20 cellular contexts compared by ENCODE assay signal in the genomic region with DNA sequence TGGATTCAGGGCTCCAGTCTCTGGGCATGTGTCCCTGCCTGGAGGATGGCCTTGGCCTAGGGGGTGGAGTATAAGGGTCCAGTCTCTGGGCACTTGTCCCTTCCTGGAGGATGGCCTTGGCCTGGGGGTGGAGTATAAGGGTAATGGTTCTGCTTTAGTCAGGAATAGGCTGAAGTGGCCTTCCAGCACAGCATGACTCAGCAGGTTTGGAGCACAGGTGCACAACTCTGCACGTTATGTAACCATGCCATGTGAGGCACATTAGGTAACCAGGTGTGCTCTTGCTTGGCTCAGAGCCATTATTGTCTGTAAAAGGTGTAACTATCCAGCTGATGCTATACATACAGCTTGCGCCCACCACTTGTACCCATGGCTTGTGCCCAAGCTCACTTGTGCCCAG. TPM values are rescaled to one million over a fixed set of nuclear protein-coding genes. Genes with fewer than 3 reads are reported as not detected.
A peak's percentile ranks its signal among the peaks of the same experiment; 100 is the strongest.
DNase-seq lines count a peak whose midpoint lies in the region; ATAC-seq and TF ChIP-seq lines count a peak whose summit lies in the region.
"Had no signal": no experiment of that assay in that cellular context is flagged by ENCODE, and none has a peak within 500 bp of the region (broad histone marks: within the 10 kb centered on the region; RNA-seq: fewer than 3 reads in every experiment).

No MANE protein-coding gene starts in this region.

- TF ChIP-seq EP300 in ovary (IDR thresholded peaks at IDR 0.05) = no peak

- CTCF ChIA-PET in OCI-LY7 (lab: Charles Lee; ENCODE audit: unreplicated experiment) = no interaction called here

- H3K79me2 ChIP-seq in OCI-LY7 (ENCODE audit: insufficient read depth, low read depth, low read length) = no peaks in the 10 kb centered on the region

- H3K36me3 ChIP-seq in GM06990 (ENCODE audit: control insufficient read depth, insufficient read depth, low read length) = no peaks in the 10 kb centered on the region
- no peaks in the 10 kb centered on the region for H3K36me3 ChIP-seq in OCI-LY7 (ENCODE audit: insufficient read depth, low read length)
- no peaks in the 10 kb centered on the region for H3K36me3 ChIP-seq in lung (ENCODE audit: control insufficient read depth in 2 of 2, insufficient read depth in 2 of 2, low read length in 2 of 2)
- H3K36me3 ChIP-seq in aorta (ENCODE audit: control insufficient read depth in 1 of 2, insufficient read depth in 2 of 2, low read length in 1 of 2) = no peaks in the 10 kb centered on the region
- no peaks in the 10 kb centered on the region for H3K36me3 ChIP-seq in ovary
- H3K36me3 ChIP-seq: thyroid gland, WERI-Rb-1 had no signal

- H2AFZ ChIP-seq in OCI-LY7 (ENCODE audit: low read length) = no peak overlapping the region

- intact Hi-C loops in OCI-LY7 (cut with micrococcal nuclease; ENCODE audit: unreplicated experiment) = no loop called here
- intact Hi-C loops in aorta (cut with DNase I) = no loop called here
- intact Hi-C loops in ovary (cut with DNase I) = no loop called here

- H3K4me3 ChIP-seq in GM06990 (replicated peaks; ENCODE audit: low read depth, low read length) (no peak overlapping the region), OCI-LY7 (ENCODE audit: low read depth, low read length, poor library complexity, severe bottlenecking) (no peak overlapping the region), lung (no peak overlapping the region), aorta (ENCODE audit: low read length in 2 of 2) (no peak overlapping the region), ovary (no peak overlapping the region)
- H3K4me3 ChIP-seq: thyroid gland had no signal

- no peaks in the 10 kb centered on the region for H3K4me1 ChIP-seq in OCI-LY7 (ENCODE audit: insufficient read depth, low read length, poor library complexity, severe bottlenecking)
- H3K4me1 ChIP-seq in lung (ENCODE audit: control insufficient read depth in 2 of 2, insufficient read depth in 2 of 2, low read length in 2 of 2) = no peaks in the 10 kb centered on the region
- H3K4me1 ChIP-seq in aorta (ENCODE audit: control insufficient read depth in 1 of 2, insufficient read depth in 2 of 2, low read length in 2 of 2) = no peaks in the 10 kb centered on the region
- no peaks in the 10 kb centered on the region for H3K4me1 ChIP-seq in ovary (ENCODE audit: insufficient read depth)
- H3K4me1 ChIP-seq: thyroid gland had no signal

- ATAC-seq in lung (ENCODE audit: insufficient read depth, low FRiP score) = no peak
- no peak for ATAC-seq in aorta (ENCODE audit: low FRiP score)

- DNase-seq in NCI-H1417 (lab: John Stamatoyannopoulos, UW) (peak in 2 of 3 experiments; percentile 8 to 19), NCI-H1417 treated with DMSO at 0.1 percent for 48 hours (lab: John Stamatoyannopoulos, UW) (no peak), GM06990 (ENCODE audit: extremely low read depth, insufficient read length) (peak; percentile 9), OCI-LY7 (ENCODE audit: low spot score) (peak; percentile 69), lung (ENCODE audit: low spot score) (peak; percentile 34), aorta (no peak), ovary (no peak), nephron progenitor cell (no peak)
- DNase-seq: activated CD4-positive, alpha-beta memory T cell treated with anti-CD3 and anti-CD28 coated beads, Interleukin-2, amount 10 ng/mL, durations not matched to agents 7 days and 5 days; effector CD8-positive, alpha-beta T cell; HFFc6; hypothalamus; MM.1S; SHP77; T-helper 1 cell; WERI-Rb-1 had no signal

- H3K27ac ChIP-seq in OCI-LY7 (ENCODE audit: low read depth, low read length, poor library complexity, severe bottlenecking) = no peak overlapping the region
- H3K27ac ChIP-seq in lung (ENCODE audit: low read depth in 1 of 2, low read length in 1 of 2) = no peak overlapping the region
- no peak overlapping the region for H3K27ac ChIP-seq in aorta (ENCODE audit: low read depth in 1 of 2, low read length in 2 of 2)
- no peak overlapping the region for H3K27ac ChIP-seq in ovary
- H3K27ac ChIP-seq: thyroid gland, WERI-Rb-1 had no signal

- no peak for TF ChIP-seq POLR2A in ovary (IDR thresholded peaks at IDR 0.05)

- H3K9me3 Mint-ChIP-seq in nephron progenitor cell = peaks cover 49% of the 10 kb centered on the region
- H3K9me3 Mint-ChIP-seq: central memory CD8-positive, alpha-beta T cell had no signal

- no peaks in the 10 kb centered on the region for H3K9me2 ChIP-seq in OCI-LY7 (ENCODE audit: insufficient read depth, low read length)

- H3K4me3 Mint-ChIP-seq in nephron progenitor cell = no peak overlapping the region
- H3K4me3 Mint-ChIP-seq: activated CD4-positive, alpha-beta memory T cell treated with anti-CD3 and anti-CD28 coated beads, Interleukin-2, amount 10 ng/mL, durations not matched to agents 7 days and 5 days; activated T-helper 1 cell treated with anti-CD3 and anti-CD28 coated beads, Interleukin-12 subunit alpha, Interleukin-12 subunit beta, Interleukin-2, Interleukin-4 antibody, amounts not matched to agents 30 ng/mL and 10 ng/mL and 1 ng/mL, durations not matched to agents 14 hours and 24 hours and 36 hours; central memory CD8-positive, alpha-beta T cell; HFFc6; mesothelial cell of epicardium had no signal

- BruUV-seq in OCI-LY7 (replicated peaks; lab: Mats Ljungman, UMichigan) = no TSS peak

- H4K20me1 ChIP-seq in OCI-LY7 (ENCODE audit: insufficient read depth, low read length) = no peaks in the 10 kb centered on the region

- H3K27me3 Mint-ChIP-seq in nephron progenitor cell (ENCODE audit: low read depth, poor library complexity) = peaks cover 2% of the 10 kb centered on the region

- TF ChIP-seq CTCF in GM06990 (IDR thresholded peaks at IDR 0.05; ENCODE audit: insufficient read depth, low read length, poor library complexity, severe bottlenecking) = no peak
- no peak for TF ChIP-seq CTCF in OCI-LY7 (conservative IDR thresholded peaks at IDR 0.05; ENCODE audit: low read length)
- no peak for TF ChIP-seq CTCF in lung (IDR thresholded peaks at IDR 0.05; ENCODE audit: control extremely low read depth, extremely low read depth)
- no peak for TF ChIP-seq CTCF in ovary (IDR thresholded peaks at IDR 0.05)
- no peak for TF ChIP-seq CTCF in nephron progenitor cell (IDR thresholded peaks at IDR 0.05)

- POLR2A ChIA-PET in OCI-LY7 (lab: Charles Lee) = no interaction called here

- WGBS in lung, 2 donors = 84 to 90% methylated on average over 2 of the region's 2 CpGs
- WGBS in aorta, 2 donors = 91 to 94% methylated on average over 2 of the region's 2 CpGs
- WGBS in ovary, 3 donors = 95 to 100% (median 97%) methylated on average over 2 of the region's 2 CpGs

- H3K27ac Mint-ChIP-seq in nephron progenitor cell = no peak overlapping the region
- H3K27ac Mint-ChIP-seq: activated CD4-positive, alpha-beta memory T cell treated with anti-CD3 and anti-CD28 coated beads, Interleukin-2, amount 10 ng/mL, durations not matched to agents 7 days and 5 days; activated T-helper 1 cell treated with anti-CD3 and anti-CD28 coated beads, Interleukin-12 subunit alpha, Interleukin-12 subunit beta, Interleukin-2, Interleukin-4 antibody, amounts not matched to agents 30 ng/mL and 10 ng/mL and 1 ng/mL, durations not matched to agents 14 hours and 24 hours and 36 hours; HFFc6; mesothelial cell of epicardium had no signal

- H3K27me3 ChIP-seq in GM06990 (replicated peaks; ENCODE audit: control insufficient read depth, insufficient read depth, low read length) = no peaks in the 10 kb centered on the region
- H3K27me3 ChIP-seq in lung (ENCODE audit: control insufficient read depth, insufficient read depth) = no peaks in the 10 kb centered on the region
- H3K27me3 ChIP-seq in aorta (ENCODE audit: control insufficient read depth in 1 of 2, insufficient read depth in 2 of 2, low read length in 1 of 2) = no peaks in the 10 kb centered on the region
- no peaks in the 10 kb centered on the region for H3K27me3 ChIP-seq in ovary
- H3K27me3 ChIP-seq: thyroid gland had no signal

- H3K4me1 Mint-ChIP-seq in nephron progenitor cell = no peaks in the 10 kb centered on the region
- H3K4me1 Mint-ChIP-seq: activated CD4-positive, alpha-beta memory T cell treated with anti-CD3 and anti-CD28 coated beads, Interleukin-2, amount 10 ng/mL, durations not matched to agents 7 days and 5 days; central memory CD8-positive, alpha-beta T cell; mesothelial cell of epicardium had no signal

- peaks cover 14% of the 10 kb centered on the region for H3K9me3 ChIP-seq in OCI-LY7 (ENCODE audit: low read length)
- peaks cover 0 to 3% of the 10 kb centered on the region in 2 donors for H3K9me3 ChIP-seq in lung (ENCODE audit: control insufficient read depth in 2 of 2, insufficient read depth in 1 of 2, low read length in 1 of 2)
- no peaks in the 10 kb centered on the region for H3K9me3 ChIP-seq in aorta (ENCODE audit: control insufficient read depth, low read length)
- H3K9me3 ChIP-seq in ovary = no peaks in the 10 kb centered on the region
- H3K9me3 ChIP-seq: thyroid gland had no signal

- H3K36me3 Mint-ChIP-seq in nephron progenitor cell (ENCODE audit: low read depth) = no peaks in the 10 kb centered on the region
- H3K36me3 Mint-ChIP-seq: mesothelial cell of epicardium had no signal

- H3K4me2 ChIP-seq in OCI-LY7 (ENCODE audit: low read length) = no peak overlapping the region

RNA-seq across cellular contexts. Expression of a gene that starts 48.4 kb away (rescaled TPM):
- total RNA-seq in OCI-LY7 (2014; rRNA removed; shearing (Covaris generic)) = 38.8 and 43.0 TPM in 2 replicates
- 39.3 and 40.7 TPM in 2 replicates for total RNA-seq in OCI-LY7 (2022)
- 10 to 100 TPM; 18.0 to 21.1 TPM for total RNA-seq in lung
- polyA plus RNA-seq in lung = 10 to 100 TPM in 1 of 2 donors, 1 to 10 TPM in 1; 7.6 to 11.9 TPM
- 10 to 100 TPM; 12.4 to 19.0 TPM for total RNA-seq in aorta
- 10 to 100 TPM in 1 of 2 donors, 1 to 10 TPM in 1; 3.9 to 10.4 TPM for polyA plus RNA-seq in aorta
- 10 to 100 TPM in 6 of 7 donors, 1 to 10 TPM in 1; 8.5 to 19.0 (median 17.0) TPM for total RNA-seq in ovary
- 10 to 100 TPM in 1 of 2 donors, 1 to 10 TPM in 1; 8.2 to 17.1 TPM for polyA plus RNA-seq in ovary

RNA-seq across cellular contexts. Expression of a gene that starts 50.5 kb away (rescaled TPM):
- total RNA-seq in OCI-LY7 (2014; rRNA removed; shearing (Covaris generic)) = 11.8 and 14.3 TPM in 2 replicates
- total RNA-seq in OCI-LY7 (2022) (10.9 TPM in 2 replicates), lung (1 to 10 TPM; 3.2 to 6.9 TPM), aorta (1 to 10 TPM; 1.0 to 1.8 TPM), ovary (1 to 10 TPM; 4.1 to 9.2 (median 5.7) TPM)
- polyA plus RNA-seq in lung (1 to 10 TPM; 2.0 to 3.7 TPM), aorta (under 1 TPM in 1 of 2 donors, not detected in 1; 0.95 TPM), ovary (1 to 10 TPM; 3.4 to 5.3 TPM)

Comparison
In these comparisons a context has a peak if more than half of its experiments do, and no peak if none do; other contexts are left out.
1. DNase-seq: peak in NCI-H1417 (2 of 3), GM06990 (single experiment), OCI-LY7 (single experiment) and lung (single experiment); none in NCI-H1417 treated with DMSO at 0.1 percent for 48 hours (single experiment), aorta (0 of 2), ovary (0 of 5) and nephron progenitor cell (single experiment).